ENCODE assay signal across 9 cellular contexts in genomic region chr1:27539901-27540861, GRCh38. TPM values are rescaled to one million over a fixed set of nuclear protein-coding genes. Genes with fewer than 3 reads are reported as not detected.
DNase-seq lines count a peak whose midpoint lies in the region; ATAC-seq, FAIRE-seq and TF ChIP-seq lines count a peak whose summit lies in the region.
"Had no signal": no experiment of that assay in that cellular context is flagged by ENCODE, and none has a peak within 500 bp of the region (broad histone marks: within the 10 kb centered on the region; RNA-seq: fewer than 3 reads in every experiment).

No MANE protein-coding gene starts in this region.

- H3K36me3 Mint-ChIP-seq in natural killer cell (no peaks in the 10 kb centered on the region), astrocyte (ENCODE audit: low read depth, unreplicated experiment) (peaks cover 13% of the 10 kb centered on the region)
- no peaks in the 10 kb centered on the region for H3K36me3 Mint-ChIP-seq in natural killer cell treated with Interleukin-12 subunit alpha and Interleukin-12 subunit beta and Interleukin-15 and Interleukin-18, amount 100 ng/mL, for 72 hours
- H3K36me3 Mint-ChIP-seq in activated naive CD8-positive, alpha-beta T cell treated with anti-CD3 and anti-CD28 coated beads for 36 hours, result no peaks in the 10 kb centered on the region

- ATAC-seq in natural killer cell (no peak), left colon (peak; percentile 40), sciatic nerve (no peak), HG03439 (IDR thresholded peaks at IDR 0.05; ENCODE audit: unreplicated experiment) (no peak)
- ATAC-seq in natural killer cell treated with Interleukin-12 subunit alpha and Interleukin-12 subunit beta and Interleukin-15 and Interleukin-18, amount 100 ng/mL, for 72 hours, result no peak

- no peaks in the 10 kb centered on the region for H3K27me3 ChIP-seq in astrocyte (ENCODE audit: insufficient read depth, low read length)

- H2AFZ ChIP-seq in astrocyte (ENCODE audit: low read depth, low read length), result no peak overlapping the region

- H3K4me3 ChIP-seq in astrocyte (ENCODE audit: insufficient read depth, low read depth, low read length), result peak overlapping the region; percentile 6

- H3K79me2 ChIP-seq in astrocyte (ENCODE audit: insufficient read depth, low read length), result peaks cover 36% of the 10 kb centered on the region

- peaks cover 38% of the 10 kb centered on the region for H4K20me1 ChIP-seq in astrocyte (ENCODE audit: insufficient read depth, low read length)

- H3K27ac Mint-ChIP-seq in natural killer cell (peak overlapping the region; percentile 16 to 50), astrocyte (ENCODE audit: unreplicated experiment) (peak overlapping the region; percentile 90)
- peak overlapping the region in 1 of 2 donors; percentile 30 for H3K27ac Mint-ChIP-seq in natural killer cell treated with Interleukin-12 subunit alpha and Interleukin-12 subunit beta and Interleukin-15 and Interleukin-18, amount 100 ng/mL, for 72 hours
- no peak overlapping the region for H3K27ac Mint-ChIP-seq in activated naive CD8-positive, alpha-beta T cell treated with anti-CD3 and anti-CD28 coated beads for 36 hours

- FAIRE-seq in astrocyte (lab: Jason Lieb, UNC), result no peak
- FAIRE-seq: endometrium had no signal

- H3K4me1 ChIP-seq in astrocyte (ENCODE audit: insufficient read depth, low read length), result peaks cover 71% of the 10 kb centered on the region

- H3K27ac ChIP-seq in astrocyte (ENCODE audit: low read depth, low read length), result peak overlapping the region; percentile 81

- H3K4me3 Mint-ChIP-seq in natural killer cell (no peak overlapping the region), astrocyte (ENCODE audit: unreplicated experiment) (peak overlapping the region; percentile 63)
- H3K4me3 Mint-ChIP-seq in natural killer cell treated with Interleukin-12 subunit alpha and Interleukin-12 subunit beta and Interleukin-15 and Interleukin-18, amount 100 ng/mL, for 72 hours, result no peak overlapping the region
- no peak overlapping the region for H3K4me3 Mint-ChIP-seq in activated naive CD8-positive, alpha-beta T cell treated with anti-CD3 and anti-CD28 coated beads for 36 hours

- H3K9me3 ChIP-seq in astrocyte (ENCODE audit: insufficient read depth, low read depth, low read length), result no peaks in the 10 kb centered on the region

- TF ChIP-seq CTCF in natural killer cell (IDR thresholded peaks at IDR 0.05) (no peak), astrocyte (IDR thresholded peaks at IDR 0.05; ENCODE audit: insufficient read depth, low read depth, low read length) (no peak)

- DNase-seq in natural killer cell, result no peak
- DNase-seq in natural killer cell treated with Interleukin-12 subunit alpha and Interleukin-12 subunit beta and Interleukin-15 and Interleukin-18, amount 100 ng/mL, for 72 hours (ENCODE audit: low spot score), result no peak
- no peak for DNase-seq in astrocyte (ENCODE audit: low read depth)
- no peak for DNase-seq in left colon
- no peak for DNase-seq in activated naive CD8-positive, alpha-beta T cell treated with anti-CD3 and anti-CD28 coated beads for 36 hours
- no peak for DNase-seq in sciatic nerve (ENCODE audit: low spot score)
- DNase-seq in posterior vena cava (ENCODE audit: low spot score), result no peak

- intact Hi-C loops in natural killer cell (cut with micrococcal nuclease), result no loop called here
- intact Hi-C loops in left colon (cut with DNase I, micrococcal nuclease), result no loop called here
- intact Hi-C loops in sciatic nerve (cut with DNase I), result loop anchor here (5.0 kb wide), 1 partner anchor 43 kb away; no protein-coding TSS in a partner anchor
- intact Hi-C loops in posterior vena cava (cut with DNase I), result no loop called here

- H3K9me3 Mint-ChIP-seq in natural killer cell (no peaks in the 10 kb centered on the region), astrocyte (ENCODE audit: unreplicated experiment) (no peaks in the 10 kb centered on the region)
- H3K9me3 Mint-ChIP-seq in natural killer cell treated with Interleukin-12 subunit alpha and Interleukin-12 subunit beta and Interleukin-15 and Interleukin-18, amount 100 ng/mL, for 72 hours, result no peaks in the 10 kb centered on the region
- H3K9me3 Mint-ChIP-seq in activated naive CD8-positive, alpha-beta T cell treated with anti-CD3 and anti-CD28 coated beads for 36 hours, result no peaks in the 10 kb centered on the region

- H3K9ac ChIP-seq in astrocyte (ENCODE audit: low read length), result peak overlapping the region; percentile 54

- H3K4me1 Mint-ChIP-seq in natural killer cell (peaks cover 13 to 30% of the 10 kb centered on the region in 2 donors), astrocyte (ENCODE audit: low read depth, unreplicated experiment) (peaks cover 78% of the 10 kb centered on the region)
- peaks cover 12 to 25% of the 10 kb centered on the region in 2 donors for H3K4me1 Mint-ChIP-seq in natural killer cell treated with Interleukin-12 subunit alpha and Interleukin-12 subunit beta and Interleukin-15 and Interleukin-18, amount 100 ng/mL, for 72 hours (ENCODE audit: low read depth in 2 of 2)
- H3K4me1 Mint-ChIP-seq in activated naive CD8-positive, alpha-beta T cell treated with anti-CD3 and anti-CD28 coated beads for 36 hours, result peaks cover 4% of the 10 kb centered on the region

- peak overlapping the region; percentile 52 for H3K4me2 ChIP-seq in astrocyte (ENCODE audit: low read length)

- no peaks in the 10 kb centered on the region for H3K27me3 Mint-ChIP-seq in natural killer cell (ENCODE audit: low read depth in 2 of 2)
- H3K27me3 Mint-ChIP-seq in natural killer cell treated with Interleukin-12 subunit alpha and Interleukin-12 subunit beta and Interleukin-15 and Interleukin-18, amount 100 ng/mL, for 72 hours, result no peaks in the 10 kb centered on the region
- no peaks in the 10 kb centered on the region for H3K27me3 Mint-ChIP-seq in astrocyte (ENCODE audit: low read depth, unreplicated experiment)
- H3K27me3 Mint-ChIP-seq in activated naive CD8-positive, alpha-beta T cell treated with anti-CD3 and anti-CD28 coated beads for 36 hours, result no peaks in the 10 kb centered on the region

- no peaks in the 10 kb centered on the region for H3K36me3 ChIP-seq in astrocyte (ENCODE audit: insufficient read depth, low read length)

RNA-seq across cellular contexts. Expression of gene WASF2, which starts 50.2 kb away (rescaled TPM):
- 100 to 1,000 TPM; 137 to 153 (median 143) TPM for total RNA-seq in natural killer cell
- 100 to 1,000 TPM in 1 of 2 donors, 10 to 100 TPM in 1; 97.7 to 110 TPM for total RNA-seq in natural killer cell treated with Interleukin-12 subunit alpha and Interleukin-12 subunit beta and Interleukin-15 and Interleukin-18, amount 100 ng/mL, for 72 hours
- 86.9 and 88.0 TPM in 2 replicates for total RNA-seq in astrocyte
- total RNA-seq in left colon, result 100 to 1,000 TPM in 1 of 2 donors, 10 to 100 TPM in 1; 97.7 to 144 TPM
- 100 to 1,000 TPM; 103 TPM for total RNA-seq in activated naive CD8-positive, alpha-beta T cell treated with anti-CD3 and anti-CD28 coated beads for 36 hours
- 183 TPM for total RNA-seq in sciatic nerve
- total RNA-seq in posterior vena cava, result 100 to 1,000 TPM; 154 to 155 TPM
